In genomic region chr3:99012051-99012450, GRCh38 we compare ENCODE assay signal across 9 cellular contexts.
DNase-seq lines count a peak whose midpoint lies in the region; ATAC-seq and TF ChIP-seq lines count a peak whose summit lies in the region.
"Had no signal": no experiment of that assay in that cellular context is flagged by ENCODE, and none has a peak within 500 bp of the region (broad histone marks: within the 10 kb centered on the region; RNA-seq: fewer than 3 reads in every experiment).

No MANE protein-coding gene starts in this region.

- TF ChIP-seq CTCF in GM23338 (conservative IDR thresholded peaks at IDR 0.05; ENCODE audit: low read depth in 2 of 2) (no peak), PC-9 (conservative IDR thresholded peaks at IDR 0.05) (no peak)

- H3K27ac Mint-ChIP-seq in GM23338: no peak overlapping the region

- H3K4me2 ChIP-seq in neuronal stem cell (ENCODE audit: insufficient read depth, low read length, poor library complexity, severe bottlenecking) (no peak overlapping the region), GM23338 (no peak overlapping the region), PC-9 (no peak overlapping the region)

- POLR2A ChIA-PET in PC-9 (lab: Charles Lee; ENCODE audit: unreplicated experiment): no interaction called here

- no peaks in the 10 kb centered on the region for H4K20me1 ChIP-seq in GM23338 (replicated peaks; ENCODE audit: insufficient read depth)
- no peaks in the 10 kb centered on the region for H4K20me1 ChIP-seq in PC-9 (ENCODE audit: insufficient read depth)

- H3K4me1 Mint-ChIP-seq in GM23338: no peaks in the 10 kb centered on the region

- H3K36me3 Mint-ChIP-seq in GM23338 (ENCODE audit: low read depth): no peaks in the 10 kb centered on the region

- intact Hi-C loops in PC-9 (cut with micrococcal nuclease; ENCODE audit: unreplicated experiment): no loop called here

- H2AFZ ChIP-seq in neuronal stem cell (ENCODE audit: low read length): peak overlapping the region; percentile 26
- H2AFZ ChIP-seq in GM23338: no peak overlapping the region
- no peak overlapping the region for H2AFZ ChIP-seq in PC-9

- H3K9me3 Mint-ChIP-seq in GM23338: no peaks in the 10 kb centered on the region

- H3K18ac ChIP-seq in neuronal stem cell (ENCODE audit: low read length): no peak overlapping the region

- DNase-seq in HK-2 (ENCODE audit: unreplicated experiment): peak; percentile 83
- DNase-seq in neuronal stem cell (ENCODE audit: low spot score): no peak
- no peak for DNase-seq in NCI-H1105 treated with DMSO at 0.1 percent for 48 hours (lab: John Stamatoyannopoulos, UW)
- no peak for DNase-seq in activated effector memory CD4-positive, alpha-beta T cell treated with anti-CD3 and anti-CD28 coated beads, Interleukin-2, amount 50 U/mL, for 16 hours
- no peak for DNase-seq in GM23338 (ENCODE audit: low spot score)
- no peak for DNase-seq in PC-9
- DNase-seq: anterior cingulate cortex had no signal

- H3K27ac ChIP-seq in neuronal stem cell (replicated peaks; ENCODE audit: low read length) (no peak overlapping the region), GM23338 (ENCODE audit: low read depth) (no peak overlapping the region), PC-9 (no peak overlapping the region)

- H2BK5ac ChIP-seq in neuronal stem cell (ENCODE audit: low read length): no peak overlapping the region

- no peak overlapping the region for H2BK12ac ChIP-seq in neuronal stem cell (ENCODE audit: low read length)

- H3F3A ChIP-seq in GM23338 (replicated peaks; ENCODE audit: low read depth): no peaks in the 10 kb centered on the region
- H3F3A ChIP-seq in PC-9 (ENCODE audit: insufficient read depth, low read depth): peaks cover 9% of the 10 kb centered on the region

- no CpG with 5 or more reads among the region's 3 CpGs for WGBS in neuronal stem cell (ENCODE audit: extremely low coverage in 2 of 2, insufficient read length in 2 of 2, insufficient replicate concordance in 1 of 2), 2 donors

- H3K14ac ChIP-seq in neuronal stem cell (ENCODE audit: low read length): no peak overlapping the region

- no peaks in the 10 kb centered on the region for H3K79me1 ChIP-seq in neuronal stem cell (ENCODE audit: low read depth, low read length)

- no peaks in the 10 kb centered on the region for H3K27me3 Mint-ChIP-seq in GM23338 (ENCODE audit: insufficient read depth, low read depth, poor library complexity)

- no peak overlapping the region for H3K23ac ChIP-seq in neuronal stem cell (ENCODE audit: low read depth, low read length, poor library complexity)

- H3K79me2 ChIP-seq in GM23338 (replicated peaks; ENCODE audit: insufficient read depth) (no peaks in the 10 kb centered on the region), PC-9 (ENCODE audit: low read depth) (no peaks in the 10 kb centered on the region)

- ATAC-seq in GM18868 (IDR thresholded peaks at IDR 0.05; ENCODE audit: unreplicated experiment): peak; percentile 89
- ATAC-seq in HG02571 (IDR thresholded peaks at IDR 0.05; ENCODE audit: unreplicated experiment): peak; percentile 71
- ATAC-seq in GM23338: no peak

- H2BK120ac ChIP-seq in neuronal stem cell (ENCODE audit: low read depth, low read length): no peak overlapping the region

- H3K9me3 ChIP-seq in neuronal stem cell (replicated peaks in 1 of 2; ENCODE audit: control insufficient read depth in 2 of 2, insufficient read depth in 1 of 2, low read depth in 1 of 2, low read length in 2 of 2) (no peaks in the 10 kb centered on the region), PC-9 (ENCODE audit: insufficient read depth, low read depth) (peaks cover 6% of the 10 kb centered on the region)

- no peak overlapping the region for H3K9ac ChIP-seq in neuronal stem cell (ENCODE audit: low read depth, low read length, poor library complexity)

- BruUV-seq in PC-9 (replicated peaks; lab: Mats Ljungman, UMichigan): no TSS peak

- no peak overlapping the region for H4K8ac ChIP-seq in neuronal stem cell (ENCODE audit: low read depth, low read length)

- CTCF ChIA-PET in PC-9 (lab: Charles Lee): no interaction called here

- H3K4me3 ChIP-seq in neuronal stem cell (ENCODE audit: low read length in 2 of 2) (no peak overlapping the region), GM23338 (no peak overlapping the region), PC-9 (no peak overlapping the region)

- no peaks in the 10 kb centered on the region for H3K27me3 ChIP-seq in neuronal stem cell (ENCODE audit: control insufficient read depth in 3 of 3, insufficient read depth in 3 of 3, low read depth in 1 of 3, low read length in 3 of 3)
- no peaks in the 10 kb centered on the region for H3K27me3 ChIP-seq in GM23338 (ENCODE audit: insufficient read depth)
- H3K27me3 ChIP-seq in PC-9 (ENCODE audit: insufficient read depth, low read depth): no peaks in the 10 kb centered on the region

- no peak overlapping the region for H2BK15ac ChIP-seq in neuronal stem cell (ENCODE audit: low read length)

- peaks cover 4% of the 10 kb centered on the region; the same call in 1 of the 2 replicates for H3K9me2 ChIP-seq in GM23338 (ENCODE audit: insufficient read depth)
- no peaks in the 10 kb centered on the region for H3K9me2 ChIP-seq in PC-9 (ENCODE audit: insufficient read depth)

- H3K4me1 ChIP-seq in neuronal stem cell (ENCODE audit: control insufficient read depth in 2 of 2, insufficient read depth in 1 of 2, low read depth in 1 of 2, low read length in 2 of 2): peaks cover 2 to 4% of the 10 kb centered on the region in 2 donors
- H3K4me1 ChIP-seq in GM23338 (ENCODE audit: insufficient read depth): no peaks in the 10 kb centered on the region
- peaks cover 19% of the 10 kb centered on the region for H3K4me1 ChIP-seq in PC-9 (replicated peaks; ENCODE audit: insufficient read depth)

- H3K36me3 ChIP-seq in neuronal stem cell (replicated peaks in 1 of 2; ENCODE audit: control insufficient read depth in 2 of 2, insufficient read depth in 2 of 2, low read length in 2 of 2): no peaks in the 10 kb centered on the region
- no peaks in the 10 kb centered on the region for H3K36me3 ChIP-seq in GM23338 (ENCODE audit: insufficient read depth)
- no peaks in the 10 kb centered on the region for H3K36me3 ChIP-seq in PC-9 (ENCODE audit: low read depth)

- no peak overlapping the region for H3K4me3 Mint-ChIP-seq in GM23338

- H2AK5ac ChIP-seq in neuronal stem cell (ENCODE audit: low read depth, low read length): no peak overlapping the region

- no peak overlapping the region for H4K91ac ChIP-seq in neuronal stem cell (ENCODE audit: low read depth, low read length, poor library complexity)

- no peak overlapping the region for H3K4ac ChIP-seq in neuronal stem cell (ENCODE audit: low read length)

TF ChIP-seq in GM23338, 12 proteins besides CTCF, POLR2A, EP300 and RAD21 (continues in another document):
- TF ChIP-seq ZNF331 (CRISPR knock-in tag; IDR thresholded peaks at IDR 0.05; ENCODE audit: low read depth): no peak
- TF ChIP-seq CREB1 (CRISPR knock-in tag; IDR thresholded peaks at IDR 0.05; ENCODE audit: low read depth): no peak
- no peak for TF ChIP-seq ZNF114 (CRISPR knock-in tag; IDR thresholded peaks at IDR 0.05)
- TF ChIP-seq NANOG (IDR thresholded peaks at IDR 0.05; ENCODE audit: borderline replicate concordance): no peak
- TF ChIP-seq REST (IDR thresholded peaks at IDR 0.05; ENCODE audit: unreplicated experiment): no peak
- no peak for TF ChIP-seq POLR2AphosphoS5 (IDR thresholded peaks at IDR 0.05; ENCODE audit: low read depth)
- TF ChIP-seq EZH2phosphoT487 (IDR thresholded peaks at IDR 0.05; ENCODE audit: unreplicated experiment): no peak
- no peak for TF ChIP-seq ETS1 (IDR thresholded peaks at IDR 0.05)
- no peak for TF ChIP-seq STAT1 (IDR thresholded peaks at IDR 0.05; ENCODE audit: unreplicated experiment)
- TF ChIP-seq JUNB (IDR thresholded peaks at IDR 0.05; ENCODE audit: unreplicated experiment): no peak
